16 cellular contexts compared by ENCODE assay signal in the genomic region with DNA sequence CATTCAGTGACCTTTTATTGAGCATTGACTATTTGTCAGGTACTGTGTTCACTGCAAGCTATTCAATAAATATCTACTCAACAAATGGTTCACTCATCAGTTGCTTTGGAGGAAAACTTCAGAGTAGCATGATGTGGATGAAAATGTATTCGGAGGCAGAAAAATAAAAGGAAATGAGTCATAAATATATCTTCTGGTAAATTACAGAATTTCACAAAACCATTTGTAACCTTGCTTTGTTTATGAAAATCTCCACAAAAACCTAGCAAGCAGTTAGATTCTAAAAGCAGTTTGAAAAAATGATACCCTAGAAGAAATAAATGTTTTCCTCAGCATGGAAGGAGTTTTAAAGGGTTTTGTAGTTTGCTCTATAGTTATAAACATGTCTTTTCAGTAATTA.
"Had no signal": no experiment of that assay in that cellular context is flagged by ENCODE, and none has a peak within 500 bp of the region (broad histone marks: within the 10 kb centered on the region; RNA-seq: fewer than 3 reads in every experiment).

No MANE protein-coding gene starts in this region.

- H3K4me3 Mint-ChIP-seq: activated CD4-positive, alpha-beta T cell treated with anti-CD3 and anti-CD28 coated beads, Interleukin-2, amount 10 ng/mL, durations not matched to agents 24 days and 14 days; activated CD8-positive, alpha-beta T cell treated with anti-CD3 and anti-CD28 coated beads, Interleukin-2, amount 10 ng/mL, durations not matched to agents 7 days and 5 days; activated naive CD4-positive, alpha-beta T cell treated with anti-CD3 and anti-CD28 coated beads for 36 hours; activated T-cell treated with anti-CD3 and anti-CD28 coated beads, Interleukin-2, amount 50 U/mL, for 24 hours; effector memory CD8-positive, alpha-beta T cell; immature natural killer cell; natural killer cell treated with Interleukin-12 subunit alpha and Interleukin-12 subunit beta and Interleukin-15 and Interleukin-18, amount 100 ng/mL, for 72 hours; T-helper 1 cell treated with Interleukin-12 subunit alpha and Interleukin-12 subunit beta and Interleukin-4 antibody, amounts not matched to agents 30 μg/mL and 1 μg/mL, for 36 hours had no signal

- FAIRE-seq: urothelium cell line had no signal

- H3K9me3 Mint-ChIP-seq: activated CD4-positive, alpha-beta T cell treated with anti-CD3 and anti-CD28 coated beads, Interleukin-2, amount 10 ng/mL, durations not matched to agents 24 days and 14 days; activated naive CD4-positive, alpha-beta T cell treated with anti-CD3 and anti-CD28 coated beads for 36 hours; activated T-cell treated with anti-CD3 and anti-CD28 coated beads, Interleukin-2, amount 50 U/mL, for 24 hours; T-helper 1 cell treated with Interleukin-12 subunit alpha and Interleukin-12 subunit beta and Interleukin-4 antibody, amounts not matched to agents 30 μg/mL and 1 μg/mL, for 36 hours had no signal

- DNase-seq: activated CD4-positive, alpha-beta T cell treated with anti-CD3 and anti-CD28 coated beads, Interleukin-2, amount 10 ng/mL, durations not matched to agents 24 days and 14 days; activated CD8-positive, alpha-beta T cell treated with anti-CD3 and anti-CD28 coated beads, Interleukin-2, amount 10 ng/mL, durations not matched to agents 7 days and 5 days; activated naive CD4-positive, alpha-beta T cell treated with anti-CD3 and anti-CD28 coated beads for 36 hours; activated T-cell treated with anti-CD3 and anti-CD28 coated beads, Interleukin-2, amount 50 U/mL, for 24 hours; aorta; effector memory CD8-positive, alpha-beta T cell; immature natural killer cell; right lobe of liver; spleen; stimulated activated naive CD4-positive, alpha-beta T cell treated with Interleukin-2 at 50 U/mL for 16 hours; tibial artery had no signal

- H3K27me3 ChIP-seq: cardiac muscle cell, spleen, tibial artery had no signal

- H3K9ac ChIP-seq: parathyroid adenoma had no signal

- H2AFZ ChIP-seq: parathyroid adenoma had no signal

- H3K9me3 ChIP-seq: right lobe of liver, spleen, tibial artery had no signal

- H3K36me3 Mint-ChIP-seq: immature natural killer cell; natural killer cell treated with Interleukin-12 subunit alpha and Interleukin-12 subunit beta and Interleukin-15 and Interleukin-18, amount 100 ng/mL, for 72 hours had no signal

- H3K4me1 Mint-ChIP-seq: activated CD4-positive, alpha-beta T cell treated with anti-CD3 and anti-CD28 coated beads, Interleukin-2, amount 10 ng/mL, durations not matched to agents 24 days and 14 days; immature natural killer cell had no signal

- H3K27ac Mint-ChIP-seq: activated CD4-positive, alpha-beta T cell treated with anti-CD3 and anti-CD28 coated beads, Interleukin-2, amount 10 ng/mL, durations not matched to agents 24 days and 14 days; activated CD8-positive, alpha-beta T cell treated with anti-CD3 and anti-CD28 coated beads, Interleukin-2, amount 10 ng/mL, durations not matched to agents 7 days and 5 days; activated naive CD4-positive, alpha-beta T cell treated with anti-CD3 and anti-CD28 coated beads for 36 hours; activated T-cell treated with anti-CD3 and anti-CD28 coated beads, Interleukin-2, amount 50 U/mL, for 24 hours; effector memory CD8-positive, alpha-beta T cell; immature natural killer cell; natural killer cell treated with Interleukin-12 subunit alpha and Interleukin-12 subunit beta and Interleukin-15 and Interleukin-18, amount 100 ng/mL, for 72 hours; T-helper 1 cell treated with Interleukin-12 subunit alpha and Interleukin-12 subunit beta and Interleukin-4 antibody, amounts not matched to agents 30 μg/mL and 1 μg/mL, for 36 hours had no signal

- H3K4me3 ChIP-seq: cardiac muscle cell, right lobe of liver, spleen, tibial artery had no signal

- H3K4me1 ChIP-seq: parathyroid adenoma, right lobe of liver, spleen, tibial artery had no signal

- H3K27ac ChIP-seq: cardiac muscle cell, parathyroid adenoma, right lobe of liver, spleen, tibial artery had no signal

- H3K27me3 Mint-ChIP-seq: activated CD4-positive, alpha-beta T cell treated with anti-CD3 and anti-CD28 coated beads, Interleukin-2, amount 10 ng/mL, durations not matched to agents 24 days and 14 days; activated T-cell treated with anti-CD3 and anti-CD28 coated beads, Interleukin-2, amount 50 U/mL, for 24 hours; effector memory CD8-positive, alpha-beta T cell; natural killer cell treated with Interleukin-12 subunit alpha and Interleukin-12 subunit beta and Interleukin-15 and Interleukin-18, amount 100 ng/mL, for 72 hours had no signal

- ATAC-seq: activated CD8-positive, alpha-beta T cell treated with anti-CD3 and anti-CD28 coated beads, Interleukin-2, amount 10 ng/mL, durations not matched to agents 7 days and 5 days; effector memory CD8-positive, alpha-beta T cell; natural killer cell treated with Interleukin-12 subunit alpha and Interleukin-12 subunit beta and Interleukin-15 and Interleukin-18, amount 100 ng/mL, for 72 hours; right lobe of liver had no signal

- H3K36me3 ChIP-seq: cardiac muscle cell, right lobe of liver, spleen, tibial artery had no signal

- H3K79me2 ChIP-seq: parathyroid adenoma had no signal
